18 cellular contexts compared by ENCODE assay signal in genomic region chr6:166604911-166605310, GRCh38.
"Had no signal": no experiment of that assay in that cellular context is flagged by ENCODE, and none has a peak within 500 bp of the region (broad histone marks: within the 10 kb centered on the region; RNA-seq: fewer than 3 reads in every experiment).

No MANE protein-coding gene starts in this region.

- H3K4me3 Mint-ChIP-seq: naive thymus-derived CD8-positive, alpha-beta T cell; neural crest cell; type B pancreatic cell had no signal

- H3K9me3 ChIP-seq: ovary, suprapubic skin, thyroid gland, uterus had no signal

- H3K27ac ChIP-seq: foreskin keratinocyte, hepatocyte, ovary, suprapubic skin, thyroid gland, uterus had no signal

- DNase-seq: effector memory CD4-positive, alpha-beta T cell; erythroblast; foreskin keratinocyte; left colon; left ventricle myocardium superior; naive thymus-derived CD8-positive, alpha-beta T cell; ovary; stimulated activated CD4-positive, alpha-beta T cell treated with anti-CD3 and anti-CD28 coated beads, Interleukin-2, amount 100 ng/mL, for 48 hours; stimulated activated naive CD8-positive, alpha-beta T cell treated with anti-CD3 and anti-CD28 coated beads, Interleukin-15, Interleukin-2, amounts not matched to agents 100 U/mL and 50 U/mL, for 24 hours; thyroid gland had no signal

- H3K27me3 ChIP-seq: foreskin keratinocyte, hepatocyte, ovary, suprapubic skin, thyroid gland, uterus had no signal

- H3K4me3 ChIP-seq: hepatocyte, lung, ovary, smooth muscle cell, suprapubic skin, thyroid gland, uterus had no signal

- H2AFZ ChIP-seq: hepatocyte had no signal

- H3K27ac Mint-ChIP-seq: type B pancreatic cell had no signal

- H3K36me3 ChIP-seq: ovary, suprapubic skin, thyroid gland, uterus had no signal

- H3K4me2 ChIP-seq: hepatocyte, smooth muscle cell had no signal

- H3K9me3 Mint-ChIP-seq: naive thymus-derived CD8-positive, alpha-beta T cell; type B pancreatic cell had no signal

- H3K4me1 ChIP-seq: foreskin keratinocyte, uterus had no signal

- H3K27me3 Mint-ChIP-seq: type B pancreatic cell had no signal

- ATAC-seq: foreskin keratinocyte; left colon; left ventricle myocardium superior; naive thymus-derived CD8-positive, alpha-beta T cell; right cardiac atrium; stimulated activated naive CD8-positive, alpha-beta T cell treated with anti-CD3 and anti-CD28 coated beads, Interleukin-15, Interleukin-2, amounts not matched to agents 100 U/mL and 50 U/mL, for 24 hours had no signal
